ENCODE assay signal across 1 cellular context in the genomic region with DNA sequence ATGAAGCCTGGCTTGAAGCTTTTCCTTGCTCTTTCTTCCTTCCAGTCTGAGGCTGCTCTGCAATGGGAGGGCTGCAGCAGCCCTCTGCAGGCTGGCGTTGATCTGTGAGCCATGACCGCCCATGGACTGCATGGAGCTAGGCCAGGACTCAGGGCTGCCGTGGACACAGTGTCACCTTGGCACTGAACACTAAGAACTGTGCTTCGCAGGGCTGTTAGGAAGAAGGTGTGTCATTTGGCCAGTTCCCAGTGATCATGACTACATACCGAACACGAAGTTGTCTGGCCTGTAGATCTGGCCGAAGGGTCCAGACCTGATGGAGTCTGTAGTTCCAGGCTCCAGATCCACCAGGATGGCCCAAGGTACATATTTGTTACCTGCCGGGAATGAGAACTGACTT. TPM values are rescaled to one million over a fixed set of nuclear protein-coding genes. Genes with fewer than 3 reads are reported as not detected.
"Had no signal": no experiment of that assay in that cellular context is flagged by ENCODE, and none has a peak within 500 bp of the region (broad histone marks: within the 10 kb centered on the region; RNA-seq: fewer than 3 reads in every experiment).

No MANE protein-coding gene starts in this region.

RNA-seq across cellular contexts. Expression of gene TUBB2B, which starts 48.8 kb away (rescaled TPM):
- total RNA-seq: naive thymus-derived CD8-positive, alpha-beta T cell had no signal
